Comparison of ENCODE assay signal across 12 cellular contexts in the genomic region with DNA sequence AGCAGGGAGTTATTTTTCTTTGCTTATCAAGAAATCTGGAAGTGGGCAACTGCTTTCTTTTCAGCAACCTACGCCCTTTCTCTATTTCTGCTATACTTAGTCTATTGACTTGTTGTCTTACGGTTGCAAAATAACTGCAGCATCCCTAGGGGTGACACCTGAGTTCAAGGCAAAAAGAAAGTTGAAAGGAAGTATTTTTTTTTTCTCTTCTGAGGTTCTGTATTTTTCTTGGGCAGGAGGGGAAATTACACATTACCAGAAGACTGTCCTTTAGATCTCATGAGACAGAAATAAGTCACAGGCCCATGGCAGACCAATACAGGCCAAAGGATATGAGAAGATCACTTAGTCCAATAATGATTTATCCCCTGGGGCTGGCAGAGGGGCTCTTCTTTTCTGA.
A peak's percentile ranks its signal among the peaks of the same experiment; 100 is the strongest.
DNase-seq lines count a peak whose midpoint lies in the region; ATAC-seq and TF ChIP-seq lines count a peak whose summit lies in the region.
"Had no signal": no experiment of that assay in that cellular context is flagged by ENCODE, and none has a peak within 500 bp of the region (broad histone marks: within the 10 kb centered on the region; RNA-seq: fewer than 3 reads in every experiment).

No MANE protein-coding gene starts in this region.

- H3K79me2 ChIP-seq in DND-41 (ENCODE audit: insufficient read depth, low read length) (no peaks in the 10 kb centered on the region), trophoblast cell (ENCODE audit: control insufficient read depth, insufficient read depth, low read length, poor library complexity) (no peaks in the 10 kb centered on the region)

- no peak overlapping the region for H4K8ac ChIP-seq in trophoblast cell (ENCODE audit: low read depth, low read length)

- no peaks in the 10 kb centered on the region for H3K79me1 ChIP-seq in trophoblast cell (ENCODE audit: low read length)

- H3K4me1 ChIP-seq in DND-41 (ENCODE audit: insufficient read depth, low read length) (peaks cover 72% of the 10 kb centered on the region), upper lobe of right lung (no peaks in the 10 kb centered on the region), trophoblast cell (ENCODE audit: control insufficient read depth in 1 of 2, insufficient read depth in 2 of 2, low read length in 2 of 2) (no peaks in the 10 kb centered on the region)
- H3K4me1 ChIP-seq: BLaER1 treated with 17β-estradiol and CSF1 and Interleukin-3, amounts not matched to agents 10 nM and 100 nM had no signal

- POLR2A ChIA-PET in activated CD4-positive, alpha-beta memory T cell treated with anti-CD3 and anti-CD28 coated beads for 36 hours (lab: Charles Lee) = no interaction called here

- no peak overlapping the region for H2BK5ac ChIP-seq in trophoblast cell (ENCODE audit: low read depth, low read length, poor library complexity)

- H3K9me3 ChIP-seq in DND-41 (ENCODE audit: insufficient read depth, low read length, severe bottlenecking) = no peaks in the 10 kb centered on the region
- H3K9me3 ChIP-seq in upper lobe of right lung = no peaks in the 10 kb centered on the region
- no peaks in the 10 kb centered on the region for H3K9me3 ChIP-seq in trophoblast cell (ENCODE audit: insufficient read depth, low read depth, low read length)

- H3K4me2 ChIP-seq in DND-41 (ENCODE audit: insufficient read depth, low read length) (peak overlapping the region; percentile 63), trophoblast cell (ENCODE audit: low read length) (no peak overlapping the region)
- H3K4me2 ChIP-seq: BLaER1 treated with 17β-estradiol and CSF1 and Interleukin-3, amounts not matched to agents 10 nM and 100 nM had no signal

- peak; percentile 79 for ATAC-seq in DND-41 (ENCODE audit: insufficient read depth, low read depth)
- ATAC-seq in GM19351 (IDR thresholded peaks at IDR 0.05; ENCODE audit: unreplicated experiment) = peak; percentile 59
- ATAC-seq in HG02981 (IDR thresholded peaks at IDR 0.05; ENCODE audit: unreplicated experiment) = peak; percentile 56
- ATAC-seq in upper lobe of right lung = no peak
- no peak for ATAC-seq in HG03045 (IDR thresholded peaks at IDR 0.05; ENCODE audit: unreplicated experiment)

- H2BK12ac ChIP-seq in trophoblast cell (ENCODE audit: low read length) = no peak overlapping the region

- CTCF ChIA-PET in activated CD4-positive, alpha-beta memory T cell treated with anti-CD3 and anti-CD28 coated beads for 36 hours (lab: Charles Lee) = no interaction called here

- H4K12ac ChIP-seq in trophoblast cell (ENCODE audit: low read depth, low read length) = no peak overlapping the region

- no peak overlapping the region for H3K14ac ChIP-seq in trophoblast cell (ENCODE audit: low read length)

- H3K23ac ChIP-seq in trophoblast cell (ENCODE audit: low read length) = no peak overlapping the region

- peak overlapping the region; percentile 63 for H3K9ac ChIP-seq in DND-41 (ENCODE audit: low read depth, low read length)
- no peak overlapping the region for H3K9ac ChIP-seq in trophoblast cell (ENCODE audit: low read length)
- H3K9ac ChIP-seq: BLaER1 treated with 17β-estradiol and CSF1 and Interleukin-3, amounts not matched to agents 10 nM and 100 nM had no signal

- DNase-seq in DND-41 (peak; percentile 51), AML-193 (lab: John Stamatoyannopoulos, UW) (no peak), upper lobe of right lung (no peak), trophoblast cell (no peak)
- DNase-seq in activated CD4-positive, alpha-beta memory T cell treated with anti-CD3 and anti-CD28 coated beads for 36 hours = no peak
- DNase-seq: kidney glomerular epithelial cell; NCI-H2029; stimulated activated CD4-positive, alpha-beta T cell treated with anti-CD3 and anti-CD28 coated beads, Interleukin-12 subunit alpha, Interleukin-12 subunit beta, amount 100 ng/mL, for 4 hours had no signal

- intact Hi-C loops in activated CD4-positive, alpha-beta memory T cell treated with anti-CD3 and anti-CD28 coated beads for 36 hours (cut with micrococcal nuclease) = loop anchor here (2.0 kb wide), 1 partner anchor 21 kb away; no protein-coding TSS in a partner anchor
- intact Hi-C loops in upper lobe of right lung (cut with DNase I) = no loop called here

- H4K20me1 ChIP-seq in DND-41 (ENCODE audit: insufficient read depth, low read length) = no peaks in the 10 kb centered on the region
- H4K20me1 ChIP-seq: BLaER1 treated with 17β-estradiol and CSF1 and Interleukin-3, amounts not matched to agents 10 nM and 100 nM had no signal

- H3K27me3 ChIP-seq in DND-41 (ENCODE audit: insufficient read depth, low read length, poor library complexity) (no peaks in the 10 kb centered on the region), upper lobe of right lung (no peaks in the 10 kb centered on the region), trophoblast cell (ENCODE audit: insufficient read depth, low read length) (no peaks in the 10 kb centered on the region)

- no peak overlapping the region for H4K91ac ChIP-seq in trophoblast cell (ENCODE audit: low read depth, low read length)

- H3K9me3 Mint-ChIP-seq in activated CD4-positive, alpha-beta memory T cell treated with anti-CD3 and anti-CD28 coated beads for 36 hours = no peaks in the 10 kb centered on the region

- no peak overlapping the region for H3K4me3 Mint-ChIP-seq in activated CD4-positive, alpha-beta memory T cell treated with anti-CD3 and anti-CD28 coated beads for 36 hours

- peak overlapping the region; percentile 58 for H3K27ac Mint-ChIP-seq in activated CD4-positive, alpha-beta memory T cell treated with anti-CD3 and anti-CD28 coated beads for 36 hours

- no peak overlapping the region for H3K18ac ChIP-seq in trophoblast cell (ENCODE audit: low read length)

- no peaks in the 10 kb centered on the region for H3K27me3 Mint-ChIP-seq in activated CD4-positive, alpha-beta memory T cell treated with anti-CD3 and anti-CD28 coated beads for 36 hours

- H2BK120ac ChIP-seq in trophoblast cell (ENCODE audit: insufficient read depth, low read length, poor library complexity) = no peak overlapping the region

- H3K4me3 ChIP-seq in DND-41 (ENCODE audit: low read depth in 1 of 2, low read length in 2 of 2) (peak overlapping the region in 1 of 2 experiments; percentile 46; a peak in 2 of 4 replicates), upper lobe of right lung (no peak overlapping the region), trophoblast cell (ENCODE audit: low read depth, low read length) (no peak overlapping the region)
- H3K4me3 ChIP-seq: BLaER1 treated with 17β-estradiol and CSF1 and Interleukin-3, amounts not matched to agents 10 nM and 100 nM had no signal

- peaks cover 47% of the 10 kb centered on the region for H3K4me1 Mint-ChIP-seq in activated CD4-positive, alpha-beta memory T cell treated with anti-CD3 and anti-CD28 coated beads for 36 hours (ENCODE audit: low read depth)

- no peak overlapping the region for H2AK5ac ChIP-seq in trophoblast cell (ENCODE audit: low read length)

- WGBS in trophoblast cell (ENCODE audit: extremely low coverage, insufficient coverage, insufficient read length) = no CpG with 5 or more reads among the region's 2 CpGs

- TF ChIP-seq CTCF in DND-41 (IDR thresholded peaks at IDR 0.05; ENCODE audit: borderline replicate concordance, extremely low read depth, low read length, poor library complexity, severe bottlenecking) (no peak), upper lobe of right lung (IDR thresholded peaks at IDR 0.05) (no peak)

- H3K36me3 Mint-ChIP-seq in activated CD4-positive, alpha-beta memory T cell treated with anti-CD3 and anti-CD28 coated beads for 36 hours = no peaks in the 10 kb centered on the region

- H3K4ac ChIP-seq in trophoblast cell (ENCODE audit: low read depth, low read length) = no peak overlapping the region

- H3K27ac ChIP-seq in DND-41 (ENCODE audit: low read length) = peak overlapping the region; percentile 98
- no peak overlapping the region for H3K27ac ChIP-seq in upper lobe of right lung
- no peak overlapping the region for H3K27ac ChIP-seq in trophoblast cell (ENCODE audit: low read depth, low read length)
- H3K27ac ChIP-seq: BLaER1 treated with 17β-estradiol and CSF1 and Interleukin-3, amounts not matched to agents 10 nM and 100 nM had no signal

- no peak overlapping the region for H2AFZ ChIP-seq in DND-41 (ENCODE audit: low read depth, low read length)
- no peak overlapping the region for H2AFZ ChIP-seq in trophoblast cell (ENCODE audit: insufficient read depth, low read length, poor library complexity)

- H3K36me3 ChIP-seq in DND-41 (ENCODE audit: insufficient read depth, low read length) (no peaks in the 10 kb centered on the region), upper lobe of right lung (no peaks in the 10 kb centered on the region), trophoblast cell (ENCODE audit: control insufficient read depth in 1 of 2, insufficient read depth in 2 of 2, low read length in 2 of 2) (no peaks in the 10 kb centered on the region)
- H3K36me3 ChIP-seq: BLaER1 treated with 17β-estradiol and CSF1 and Interleukin-3, amounts not matched to agents 10 nM and 100 nM had no signal

Comparison
In these comparisons a context has a peak if more than half of its experiments do, and no peak if none do; other contexts are left out.
1. ATAC-seq: peak in DND-41 (single experiment), GM19351 (single experiment) and HG02981 (single experiment); none in upper lobe of right lung (single experiment) and HG03045 (single experiment).